8 cellular contexts compared by ENCODE assay signal in the genomic region with DNA sequence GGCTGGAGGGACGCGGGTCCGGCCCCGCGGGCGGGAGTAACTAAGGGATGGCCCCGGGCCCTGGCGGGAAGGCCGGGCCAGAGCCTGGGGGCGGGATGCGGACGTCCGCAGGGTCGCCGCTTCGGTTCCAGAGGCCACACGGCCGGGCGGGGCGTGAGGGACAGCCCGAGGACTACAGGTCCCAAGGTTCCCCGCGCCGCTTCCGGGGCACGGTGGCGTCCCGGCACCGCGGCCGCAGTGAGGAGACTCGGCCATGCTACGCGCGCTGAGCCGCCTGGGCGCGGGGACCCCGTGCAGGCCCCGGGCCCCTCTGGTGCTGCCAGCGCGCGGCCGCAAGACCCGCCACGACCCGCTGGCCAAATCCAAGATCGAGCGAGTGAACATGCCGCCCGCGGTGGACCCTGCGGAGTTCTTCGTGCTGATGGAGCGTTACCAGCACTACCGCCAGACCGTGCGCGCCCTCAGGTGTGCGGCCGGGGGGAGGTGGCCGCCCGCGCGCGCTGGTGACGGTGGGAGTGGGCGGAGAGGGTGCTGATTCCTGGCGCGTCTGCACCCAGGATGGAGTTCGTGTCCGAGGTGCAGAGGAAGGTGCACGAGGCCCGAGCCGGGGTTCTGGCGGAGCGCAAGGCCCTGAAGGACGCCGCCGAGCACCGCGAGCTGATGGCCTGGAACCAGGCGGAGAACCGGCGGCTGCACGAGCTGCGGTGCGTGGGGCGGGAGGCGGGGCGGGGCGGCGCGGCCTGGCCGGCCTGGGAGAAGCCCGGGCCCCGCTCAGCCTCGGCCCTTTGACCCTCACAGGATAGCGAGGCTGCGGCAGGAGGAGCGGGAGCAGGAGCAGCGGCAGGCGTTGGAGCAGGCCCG. TPM values are rescaled to one million over a fixed set of nuclear protein-coding genes. Genes with fewer than 3 reads are reported as not detected.
DNase-seq lines count a peak whose midpoint lies in the region; ATAC-seq and TF ChIP-seq lines count a peak whose summit lies in the region.

TSS of gene MRPS26 (plus strand) at position 237 of the 861 bp plus-strand sequence. CDS start at position 254, 17 bp downstream.

- peaks cover 10% of the 10 kb centered on the region for H3K36me3 ChIP-seq in colonic mucosa

- peak within 1 kb of the TSS; percentile 94 for H3K4me3 ChIP-seq in colonic mucosa

- DNase-seq in AG08395 (ENCODE audit: low spot score) (peak; percentile 93), NCI-H345 (lab: John Stamatoyannopoulos, UW) (peak; percentile 90), colonic mucosa (peak; percentile 92), left kidney (ENCODE audit: low read depth, low spot score) (peak; percentile 98)
- peak; percentile 76 to 79 for DNase-seq in activated CD4-positive, alpha-beta T cell treated with anti-CD3 and anti-CD28 coated beads for 4 hours
- peak; percentile 80 for DNase-seq in stimulated activated CD4-positive, alpha-beta T cell treated with anti-CD3 and anti-CD28 coated beads, Interleukin-1b, Interleukin-23, amount 100 ng/mL, for 48 hours

- no peaks in the 10 kb centered on the region for H3K9me3 ChIP-seq in colonic mucosa

- intact Hi-C loops in colonic mucosa (cut with DNase I), result no loop called here

- peak within 1 kb of the TSS; percentile 87 for H3K27ac ChIP-seq in colonic mucosa

- peak within 1 kb of the TSS; percentile 76 to 83 for H3K9ac ChIP-seq in colonic mucosa (ENCODE audit: low read depth in 2 of 2, low read length in 2 of 2)

- peaks cover 6% of the 10 kb centered on the region for H3K4me1 ChIP-seq in colonic mucosa

- no peak for TF ChIP-seq CTCF in colonic mucosa (IDR thresholded peaks at IDR 0.05)

- H3K27me3 ChIP-seq in colonic mucosa, result no peaks in the 10 kb centered on the region

- ATAC-seq in GM18861 (IDR thresholded peaks at IDR 0.05; ENCODE audit: unreplicated experiment) (peak; percentile 85), HG03097 (IDR thresholded peaks at IDR 0.05; ENCODE audit: low FRiP score, unreplicated experiment) (peak; percentile 77)

RNA-seq across cellular contexts. Expression of gene MRPS26, which starts in this region (rescaled TPM):
- total RNA-seq in colonic mucosa, result 10 to 100 TPM; 37.6 to 72.5 TPM

Comparison
In these comparisons a context has a peak if more than half of its experiments do, and no peak if none do; other contexts are left out.
1. Peak in every context shown above with its lines: DNase-seq, ATAC-seq, H3K4me3 ChIP-seq and H3K27ac ChIP-seq.